ENCODE assay signal across 35 cellular contexts in genomic region chr20:62112368-62112767, GRCh38.
"Had no signal": no experiment of that assay in that cellular context is flagged by ENCODE, and none has a peak within 500 bp of the region (broad histone marks: within the 10 kb centered on the region; RNA-seq: fewer than 3 reads in every experiment).

No MANE protein-coding gene starts in this region.

- H3K4me3 ChIP-seq: adrenal gland, ascending aorta, body of pancreas, breast epithelium, cardiac muscle cell had no signal

- ATAC-seq: activated naive CD4-positive, alpha-beta T cell treated with anti-CD3 and anti-CD28 coated beads, Interleukin-2, amount 50 U/mL, for 72 hours; activated naive CD8-positive, alpha-beta T cell treated with anti-CD3 and anti-CD28 coated beads, Interleukin-2, amount 50 U/mL, for 24 hours; activated T-cell treated with anti-CD3 and anti-CD28 coated beads, Interleukin-2, amount 50 U/mL, for 4 hours; activated T-cell treated with anti-CD3 and anti-CD28 coated beads, Interleukin-2, amount 50 U/mL, for 72 hours; activated T-helper 17 cell treated with anti-CD3 and anti-CD28 coated beads, Interleukin-2, amount 50 U/mL, for 72 hours; body of pancreas had no signal

- DNase-seq: activated effector memory CD4-positive, alpha-beta T cell treated with anti-CD3 and anti-CD28 coated beads, Interleukin-2, amount 50 U/mL, for 16 hours; activated effector memory CD4-positive, alpha-beta T cell treated with Interleukin-2 at 50 U/mL for 16 hours; activated gamma-delta T cell; activated gamma-delta T cell treated with Interleukin-2 at 50 U/mL for 16 hours; activated naive CD4-positive, alpha-beta T cell; activated naive CD4-positive, alpha-beta T cell treated with anti-CD3 and anti-CD28 coated beads for 36 hours; activated naive CD4-positive, alpha-beta T cell treated with anti-CD3 and anti-CD28 coated beads, Interleukin-2, amount 10 ng/mL, durations not matched to agents 7 days and 5 days; activated naive CD4-positive, alpha-beta T cell treated with anti-CD3 and anti-CD28 coated beads, Interleukin-2, amount 50 U/mL, for 16 hours; activated naive CD4-positive, alpha-beta T cell treated with Interleukin-2 at 50 U/mL for 16 hours; activated naive CD8-positive, alpha-beta T cell treated with anti-CD3 and anti-CD28 coated beads for 36 hours; activated naive CD8-positive, alpha-beta T cell treated with anti-CD3 and anti-CD28 coated beads, Interleukin-2, amount 10 ng/mL, durations not matched to agents 7 days and 5 days; activated naive CD8-positive, alpha-beta T cell treated with anti-CD3 and anti-CD28 coated beads, Interleukin-2, amount 50 U/mL, for 24 hours; activated T-cell treated with anti-CD3 and anti-CD28 coated beads for 4 hours; activated T-cell treated with anti-CD3 and anti-CD28 coated beads, Interleukin-2, amount 50 U/mL, for 1 hour; activated T-cell treated with anti-CD3 and anti-CD28 coated beads, Interleukin-2, amount 50 U/mL, for 24 hours; activated T-cell treated with anti-CD3 and anti-CD28 coated beads, Interleukin-2, amount 50 U/mL, for 4 hours; activated T-cell treated with anti-CD3 and anti-CD28 coated beads, Interleukin-2, amount 50 U/mL, for 48 hours; activated T-cell treated with anti-CD3 and anti-CD28 coated beads, Interleukin-2, amount 50 U/mL, for 72 hours; adrenal gland; amniotic stem cell; amygdala; anterior cingulate cortex; aorta; body of pancreas; brain microvascular endothelial cell; caudate nucleus; central memory CD4-positive, alpha-beta T cell; cerebellar nuclear complex had no signal

- H3K27me3 ChIP-seq: adrenal gland, ascending aorta, body of pancreas, cardiac muscle cell had no signal

- H3K4me1 ChIP-seq: adrenal gland, ascending aorta, body of pancreas, breast epithelium had no signal

- FAIRE-seq: astrocyte, bronchial epithelial cell had no signal

- H3K27ac ChIP-seq: adrenal gland, ascending aorta, body of pancreas, brain microvascular endothelial cell, breast epithelium, cardiac muscle cell had no signal

- H3K36me3 ChIP-seq: adrenal gland, ascending aorta, brain microvascular endothelial cell, breast epithelium, cardiac muscle cell had no signal
